ENCODE assay signal across 7 cellular contexts in the genomic region with DNA sequence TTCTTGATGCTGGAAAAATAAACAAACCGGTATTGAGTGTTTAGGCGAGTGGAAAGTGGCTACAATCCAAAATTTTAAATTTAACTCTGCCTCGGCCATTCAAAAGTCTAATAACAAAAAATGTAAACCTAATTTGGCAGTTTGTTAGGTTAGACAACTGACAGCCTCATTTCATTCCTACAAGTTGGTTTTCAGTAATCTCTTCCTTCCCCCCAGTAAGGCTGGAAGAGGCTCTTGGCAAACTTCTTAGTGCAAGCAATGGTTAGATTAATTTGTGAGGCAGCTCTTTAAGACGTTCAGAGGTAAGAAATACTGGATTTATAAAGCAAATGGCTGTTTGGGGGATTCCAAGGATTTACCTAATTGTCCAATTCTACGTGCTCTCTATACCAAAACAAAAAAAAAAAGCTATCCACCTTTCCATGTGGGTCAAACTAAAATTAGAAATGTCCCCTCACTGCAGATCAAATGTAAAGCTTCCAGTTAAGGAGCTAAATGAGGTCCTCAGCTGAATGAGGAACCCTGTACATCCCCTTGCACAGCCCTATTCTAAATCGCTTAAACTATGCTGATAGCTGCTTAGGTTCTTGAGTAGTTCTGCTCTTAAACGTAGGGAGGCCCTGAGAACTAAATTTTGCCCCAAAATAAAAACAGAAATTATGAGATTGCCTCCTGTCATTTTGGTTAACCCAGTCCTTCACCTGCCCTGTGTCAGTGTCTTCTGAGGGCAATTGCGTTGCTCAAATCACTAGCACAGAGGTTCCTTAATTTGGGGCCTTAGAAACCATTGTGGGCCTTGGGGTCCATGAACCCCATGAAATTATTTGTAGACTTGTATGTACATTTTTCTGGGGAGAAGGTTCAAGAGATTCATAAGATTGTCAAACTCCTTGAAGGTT. TPM values are rescaled to one million over a fixed set of nuclear protein-coding genes. Genes with fewer than 3 reads are reported as not detected.
DNase-seq lines count a peak whose midpoint lies in the region; ATAC-seq and TF ChIP-seq lines count a peak whose summit lies in the region.

No MANE protein-coding gene starts in this region.

- H2AK5ac ChIP-seq in H9 (ENCODE audit: insufficient read length, low read length) = no peak overlapping the region

- no peaks in the 10 kb centered on the region; the same call in none of the 2 replicates for H3K27me3 Mint-ChIP-seq in H9 (ENCODE audit: low read depth)

- H4K5ac ChIP-seq in H9 (ENCODE audit: insufficient read length, low read depth, low read length) = no peak overlapping the region

- H3K4me3 Mint-ChIP-seq in H9 = peak overlapping the region; percentile 98 to 99

- H3K4ac ChIP-seq in H9 (ENCODE audit: low read depth, low read length) = no peak overlapping the region

- peak overlapping the region; percentile 97 for H3K4me3 ChIP-seq in SK-N-MC
- H3K4me3 ChIP-seq in fibroblast of lung (replicated peaks in 1 of 4; ENCODE audit: control extremely low read depth in 1 of 4, insufficient read depth in 1 of 4, low read depth in 3 of 4, low read length in 4 of 4) = peak overlapping the region; percentile 76 to 97 (median 92)
- peak overlapping the region in 7 of 8 donors; percentile 2 to 88 (median 71) for H3K4me3 ChIP-seq in spleen

- no peak overlapping the region for H3K56ac ChIP-seq in H9 (ENCODE audit: insufficient read length, low read depth, low read length)

- no peak overlapping the region for H3K18ac ChIP-seq in H9 (ENCODE audit: insufficient read length, low read depth, low read length)

- DNase-seq in H9 = no peak
- no peak for DNase-seq in SK-N-MC (ENCODE audit: low read depth, low spot score)
- peak in 1 of 2 donors; percentile 51 for DNase-seq in fibroblast of lung (ENCODE audit: low read depth in 2 of 2)
- no peak for DNase-seq in spleen
- no peak for DNase-seq in stimulated activated CD4-positive, alpha-beta T cell treated with anti-CD3 and anti-CD28 coated beads, Interleukin-15, amount 100 ng/mL, for 24 hours

- H3K9me3 Mint-ChIP-seq in H9 = no peaks in the 10 kb centered on the region; a peak in 1 of 5 replicates

- H3T11ph ChIP-seq in H9 (ENCODE audit: low read length) = no peak overlapping the region

- no peak overlapping the region for H3K27ac ChIP-seq in H9 (ENCODE audit: insufficient read length, low read depth, low read length)
- H3K27ac ChIP-seq in SK-N-MC = peak overlapping the region; percentile 83
- H3K27ac ChIP-seq in fibroblast of lung (ENCODE audit: insufficient read depth, low read length) = peak overlapping the region; percentile 37
- peak overlapping the region; percentile 36 to 99 (median 96) for H3K27ac ChIP-seq in spleen

- H3K4me2 ChIP-seq in H9 (ENCODE audit: insufficient read depth, insufficient read length, low read length) = peak overlapping the region; percentile 26
- peak overlapping the region; percentile 96 for H3K4me2 ChIP-seq in fibroblast of lung (ENCODE audit: extremely low read depth, insufficient read depth, low read length)

- H3K36me3 Mint-ChIP-seq in H9 (ENCODE audit: insufficient read depth in 1 of 3, low read depth in 3 of 3) = peaks cover under 1 to 5% (median 3%) of the 10 kb centered on the region in 3 experiments; a peak in 2 of 7 replicates

- H3K27me3 ChIP-seq in H9 (ENCODE audit: insufficient read depth, low read length) (no peaks in the 10 kb centered on the region), fibroblast of lung (ENCODE audit: control insufficient read depth, insufficient read depth, low read length) (no peaks in the 10 kb centered on the region), spleen (replicated peaks in 1 of 7) (no peaks in the 10 kb centered on the region)

- no peak overlapping the region for H3K23ac ChIP-seq in H9 (ENCODE audit: insufficient read length, low read depth, low read length)

- H2BK5ac ChIP-seq in H9 (ENCODE audit: insufficient read length, low read length) = no peak overlapping the region

- no peaks in the 10 kb centered on the region; the same call in 1 of the 2 replicates for H3K79me2 ChIP-seq in H9 (ENCODE audit: insufficient read depth, low read length)
- H3K79me2 ChIP-seq in fibroblast of lung (ENCODE audit: control insufficient read depth, insufficient read depth, low read length) = peaks cover 42% of the 10 kb centered on the region

- TF ChIP-seq CTCF in H9 (conservative IDR thresholded peaks at IDR 0.05) (no peak), fibroblast of lung (conservative IDR thresholded peaks at IDR 0.05 in 1 of 2, IDR thresholded peaks at IDR 0.05 in 1 of 2; ENCODE audit: low read depth in 1 of 2, low read length in 2 of 2) (no peak), spleen (IDR thresholded peaks at IDR 0.05 in 8 of 11, conservative IDR thresholded peaks at IDR 0.05 in 3 of 11) (no peak)

- H3K4me1 Mint-ChIP-seq in H9 = peaks cover 27 to 31% of the 10 kb centered on the region in 2 experiments

- H2BK12ac ChIP-seq in H9 (ENCODE audit: insufficient read length, low read depth, low read length) = no peak overlapping the region

- H3K79me1 ChIP-seq in H9 (ENCODE audit: insufficient read depth, low read depth, low read length, poor library complexity, severe bottlenecking) = peaks cover 4% of the 10 kb centered on the region

- ATAC-seq in activated CD4-positive, CD25-positive, alpha-beta regulatory T cell treated with anti-CD3 and anti-CD28 coated beads, Interleukin-2, amount 50 U/mL, for 24 hours = no peak
- no peak for ATAC-seq in GM21447 (IDR thresholded peaks at IDR 0.05; ENCODE audit: unreplicated experiment)

- H2AFZ ChIP-seq in H9 (ENCODE audit: low read length) = no peak overlapping the region
- no peak overlapping the region for H2AFZ ChIP-seq in fibroblast of lung (ENCODE audit: low read length)

- H2BK15ac ChIP-seq in H9 (ENCODE audit: low read depth, low read length) = no peak overlapping the region

- no peak overlapping the region for H4K8ac ChIP-seq in H9 (replicated peaks; ENCODE audit: insufficient read length, low read depth, low read length)

- H3K14ac ChIP-seq in H9 (ENCODE audit: insufficient read depth, low read length) = no peak overlapping the region

- H3K4me1 ChIP-seq in H9 (ENCODE audit: insufficient read depth, low read length) (peaks cover 2% of the 10 kb centered on the region; the same call in 1 of the 2 replicates), fibroblast of lung (ENCODE audit: control insufficient read depth, extremely low read depth, insufficient read depth, low read length) (no peaks in the 10 kb centered on the region), spleen (peaks cover 27 to 90% (median 50%) of the 10 kb centered on the region in 6 donors)

- H4K91ac ChIP-seq in H9 (ENCODE audit: insufficient read length, low read depth, low read length) = no peak overlapping the region

- intact Hi-C loops in spleen (cut with DNase I; ENCODE audit: low total_unique reads) = no loop called here

- no peak overlapping the region for H2BK20ac ChIP-seq in H9 (ENCODE audit: low read depth, low read length, poor library complexity, severe bottlenecking)

- peak overlapping the region in 1 of 3 experiments; percentile 45; a peak in 2 of 7 replicates for H3K27ac Mint-ChIP-seq in H9

- H3K9me3 ChIP-seq in H9 (ENCODE audit: control insufficient read depth, low read depth, low read length) (no peaks in the 10 kb centered on the region), SK-N-MC (ENCODE audit: low read depth, low read length) (no peaks in the 10 kb centered on the region), fibroblast of lung (ENCODE audit: control insufficient read depth, insufficient read depth, low read depth, low read length) (no peaks in the 10 kb centered on the region), spleen (no peaks in the 10 kb centered on the region)

- H3K23me2 ChIP-seq in H9 (ENCODE audit: insufficient read length, low read depth, low read length, poor library complexity, severe bottlenecking) = peaks cover 16% of the 10 kb centered on the region

- H2BK120ac ChIP-seq in H9 (ENCODE audit: low read depth, low read length, poor library complexity, severe bottlenecking) = no peak overlapping the region

- H3K36me3 ChIP-seq in SK-N-MC (ENCODE audit: insufficient read depth, low read length) = no peaks in the 10 kb centered on the region
- H3K36me3 ChIP-seq in fibroblast of lung (ENCODE audit: control insufficient read depth, insufficient read depth, low read length) = no peaks in the 10 kb centered on the region
- peaks cover 0 to 14% (median 0%) of the 10 kb centered on the region in 6 donors for H3K36me3 ChIP-seq in spleen

- no CpG with 5 or more reads among the region's 8 CpGs for WGBS in H9 (ENCODE audit: extremely low coverage, insufficient read length, low lambda C conversion rate)
- WGBS in spleen, 5 donors = 32 to 61% (median 47%) methylated on average over 8 of the region's 8 CpGs

- H3K9ac ChIP-seq in H9 (ENCODE audit: extremely low read depth, insufficient read length, low read length) (no peak overlapping the region), SK-N-MC (ENCODE audit: insufficient read length) (peak overlapping the region; percentile 92), fibroblast of lung (ENCODE audit: insufficient read depth, low read length) (no peak overlapping the region)

- TF ChIP-seq POLR2A in spleen (IDR thresholded peaks at IDR 0.05) = no peak

- H4K20me1 ChIP-seq in H9 (ENCODE audit: control insufficient read depth, insufficient read depth, insufficient read length) (no peaks in the 10 kb centered on the region), fibroblast of lung (ENCODE audit: control insufficient read depth, extremely low read depth, insufficient read depth, low read length) (no peaks in the 10 kb centered on the region)

RNA-seq across cellular contexts. Expression of gene HEXIM1, which starts 2.9 kb away (rescaled TPM):
- total RNA-seq in H9 (2021) = 32.4 and 33.0 TPM in 2 replicates
- 9.9 and 10.3 TPM in 2 replicates for total RNA-seq in fibroblast of lung
- polyA plus RNA-seq in fibroblast of lung = 11.7 and 12.4 TPM in 2 replicates
- polyA plus RNA-seq in fibroblast of lung (2012) = 20.2 and 20.3 TPM in 2 replicates
- polyA minus RNA-seq in fibroblast of lung (ENCODE audit: low replicate concordance) = 4.3 and 6.1 TPM in 2 replicates
- total RNA-seq in spleen = 10 to 100 TPM; 23.4 to 43.1 (median 27.8) TPM
- polyA plus RNA-seq in spleen = 10 to 100 TPM; 12.9 to 26.7 (median 15.1) TPM

RNA-seq across cellular contexts. Expression of gene HEXIM2, which starts 10.5 kb away (rescaled TPM):
- total RNA-seq in H9 (2021) = 12.5 and 16.1 TPM in 2 replicates
- 12.8 and 18.7 TPM in 2 replicates for total RNA-seq in fibroblast of lung
- polyA plus RNA-seq in fibroblast of lung = 1.9 and 2.7 TPM in 2 replicates
- polyA plus RNA-seq in fibroblast of lung (2012) = 4.3 and 6.4 TPM in 2 replicates
- polyA minus RNA-seq in fibroblast of lung (ENCODE audit: low replicate concordance) = 2.0 and 7.2 TPM in 2 replicates
- total RNA-seq in spleen = 1 to 10 TPM; 4.0 to 9.4 (median 6.1) TPM
- polyA plus RNA-seq in spleen = 10 to 100 TPM in 1 of 3 donors, 1 to 10 TPM in 2; 8.7 to 10.4 (median 9.9) TPM

RNA-seq across cellular contexts. Expression of gene ACBD4, which starts 15.7 kb away (rescaled TPM):
- total RNA-seq in H9 (2021) (9.7 and 10.5 TPM in 2 replicates), fibroblast of lung (7.7 and 18.0 TPM in 2 replicates), spleen (10 to 100 TPM; 14.1 to 24.6 (median 20.2) TPM)
- polyA plus RNA-seq in fibroblast of lung (3.0 and 3.4 TPM in 2 replicates), spleen (10 to 100 TPM; 22.8 to 32.8 (median 31.8) TPM)
- 5.8 and 6.3 TPM in 2 replicates for polyA plus RNA-seq in fibroblast of lung (2012)
- polyA minus RNA-seq in fibroblast of lung (ENCODE audit: low replicate concordance) = 4.9 and 8.4 TPM in 2 replicates

RNA-seq across cellular contexts. Expression of gene PLCD3, which starts 18.8 kb away (rescaled TPM):
- total RNA-seq in H9 (2021) = 41.6 and 48.5 TPM in 2 replicates
- 39.3 and 59.8 TPM in 2 replicates for total RNA-seq in fibroblast of lung
- 32.8 and 52.1 TPM in 2 replicates for polyA plus RNA-seq in fibroblast of lung
- polyA plus RNA-seq in fibroblast of lung (2012) = 39.6 and 76.5 TPM in 2 replicates
- 151 and 159 TPM in 2 replicates for polyA minus RNA-seq in fibroblast of lung (ENCODE audit: low replicate concordance)
- total RNA-seq in spleen = 1 to 10 TPM; 2.8 to 9.9 (median 7.1) TPM
- 1 to 10 TPM; 1.5 to 3.5 (median 3.4) TPM for polyA plus RNA-seq in spleen
